ENCODE assay signal across 7 cellular contexts in the genomic region with DNA sequence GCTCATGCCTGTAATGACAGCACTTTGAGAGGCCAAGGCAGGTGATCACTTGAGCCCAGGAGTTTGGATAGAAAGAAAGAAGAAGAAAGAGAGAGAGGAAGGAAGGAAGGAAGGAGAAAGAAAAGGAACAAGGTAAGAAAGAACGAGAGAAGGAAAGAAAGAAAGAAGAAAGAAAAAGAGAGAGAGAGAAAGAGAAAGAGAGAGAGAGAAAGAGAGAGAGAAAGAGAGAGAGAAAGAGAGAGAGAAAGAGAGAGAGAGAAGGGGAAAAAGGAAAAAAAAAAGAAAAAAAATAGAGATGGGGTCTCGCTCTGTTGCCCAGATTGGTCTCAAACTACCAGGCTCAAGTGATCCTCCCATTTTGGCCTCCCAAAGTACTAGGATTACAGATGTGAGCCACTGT.
"Had no signal": no experiment of that assay in that cellular context is flagged by ENCODE, and none has a peak within 500 bp of the region (broad histone marks: within the 10 kb centered on the region; RNA-seq: fewer than 3 reads in every experiment).

No MANE protein-coding gene starts in this region.

- DNase-seq: IMR-90, KBM-7, KG1 had no signal

- H3K9ac ChIP-seq: KMS-11 had no signal

- FAIRE-seq: HepG2, HTR-8/SVneo had no signal

- H3K27ac ChIP-seq: HL-60, KMS-11 had no signal

- H3K4me2 ChIP-seq: KMS-11 had no signal

- ATAC-seq: HepG2 had no signal
